In genomic region chr1:248800459-248800858, GRCh38 we compare ENCODE assay signal across 23 cellular contexts. TPM values are rescaled to one million over a fixed set of nuclear protein-coding genes. Genes with fewer than 3 reads are reported as not detected.
"Had no signal": no experiment of that assay in that cellular context is flagged by ENCODE, and none has a peak within 500 bp of the region (broad histone marks: within the 10 kb centered on the region; RNA-seq: fewer than 3 reads in every experiment).

No MANE protein-coding gene starts in this region.

- H2AFZ ChIP-seq: PC-9 had no signal

- H3K4me1 ChIP-seq: breast epithelium had no signal

- H3K27me3 ChIP-seq: colonic mucosa had no signal

- H3K36me3 Mint-ChIP-seq: activated CD4-positive, alpha-beta memory T cell treated with anti-CD3 and anti-CD28 coated beads for 36 hours had no signal

- ATAC-seq: T-helper 17 cell had no signal

- H3K27ac ChIP-seq: breast epithelium, colonic mucosa, PC-9 had no signal

- H3K36me3 ChIP-seq: breast epithelium, colonic mucosa had no signal

- H3K9me3 ChIP-seq: colonic mucosa had no signal

- H3K27ac Mint-ChIP-seq: activated CD4-positive, alpha-beta memory T cell treated with anti-CD3 and anti-CD28 coated beads for 36 hours; activated CD4-positive, alpha-beta T cell treated with anti-CD3 and anti-CD28 coated beads, Interleukin-2, amount 10 ng/mL, durations not matched to agents 7 days and 5 days; T-helper 17 cell had no signal

- H3K4me3 Mint-ChIP-seq: activated CD4-positive, alpha-beta memory T cell treated with anti-CD3 and anti-CD28 coated beads for 36 hours; activated CD4-positive, alpha-beta T cell treated with anti-CD3 and anti-CD28 coated beads, Interleukin-2, amount 10 ng/mL, durations not matched to agents 7 days and 5 days; T-helper 17 cell had no signal

- H3K4me2 ChIP-seq: PC-9 had no signal

- DNase-seq: activated CD4-positive, alpha-beta memory T cell treated with anti-CD3 and anti-CD28 coated beads for 36 hours; activated CD4-positive, alpha-beta T cell treated with anti-CD3 and anti-CD28 coated beads, Interleukin-2, amount 10 ng/mL, durations not matched to agents 7 days and 5 days; activated CD4-positive, CD25-positive, alpha-beta regulatory T cell; activated CD8-positive, alpha-beta memory T cell treated with anti-CD3 and anti-CD28 coated beads for 24 hours; activated naive CD4-positive, alpha-beta T cell treated with anti-CD3 and anti-CD28 coated beads, Interleukin-2, amount 50 U/mL, for 16 hours; activated T-cell treated with anti-CD3 and anti-CD28 coated beads for 4 hours; aorta; caudate nucleus; colonic mucosa; Kasumi-1; NCI-H1092; NCI-H1417; NCI-H1694 treated with DMSO at 0.1 percent for 48 hours; NCI-H2029 treated with DMSO at 0.1 percent for 48 hours; NCI-H345; NCI-H510A; NCI-H69; PC-9; SHP77 treated with DMSO at 0.1 percent for 48 hours; T-helper 17 cell; T-helper 9 cell had no signal

- H3K4me3 ChIP-seq: breast epithelium, colonic mucosa, PC-9 had no signal

RNA-seq across cellular contexts. Expression of gene LYPD8, which starts 44.9 kb away (rescaled TPM):
- total RNA-seq: activated CD4-positive, alpha-beta memory T cell treated with anti-CD3 and anti-CD28 coated beads for 36 hours; activated CD4-positive, alpha-beta T cell treated with anti-CD3 and anti-CD28 coated beads, Interleukin-2, amount 10 ng/mL, durations not matched to agents 7 days and 5 days; aorta; cerebellum; T-helper 17 cell had no signal
